In the genomic region with DNA sequence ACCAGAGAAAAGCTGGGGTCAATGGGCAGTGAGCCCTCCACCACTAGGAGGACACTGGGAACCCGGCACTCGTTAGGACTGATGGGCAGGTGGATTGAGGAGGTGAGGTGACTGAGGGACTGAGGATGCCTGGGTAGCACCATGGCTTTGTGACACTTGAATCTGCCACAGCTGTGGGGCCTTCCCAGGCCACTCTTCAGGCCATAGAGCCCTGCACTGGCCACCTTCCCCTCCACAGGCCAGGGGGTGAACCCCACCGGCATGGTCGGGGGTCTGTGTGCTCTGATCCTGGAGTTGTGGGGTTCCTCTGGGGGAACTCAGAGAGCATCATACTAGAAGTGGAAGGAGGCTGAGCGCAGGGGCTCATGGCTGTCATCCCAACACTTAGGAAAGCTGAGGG, we compare ENCODE assay signal across 32 cellular contexts.
"Had no signal": no experiment of that assay in that cellular context is flagged by ENCODE, and none has a peak within 500 bp of the region (broad histone marks: within the 10 kb centered on the region; RNA-seq: fewer than 3 reads in every experiment).

No MANE protein-coding gene starts in this region.

- H3K27ac Mint-ChIP-seq: activated CD4-positive, alpha-beta memory T cell treated with anti-CD3 and anti-CD28 coated beads for 36 hours; activated CD4-positive, alpha-beta T cell treated with anti-CD3 and anti-CD28 coated beads for 36 hours; activated CD4-positive, alpha-beta T cell treated with anti-CD3 and anti-CD28 coated beads, Interleukin-2, amount 10 ng/mL, durations not matched to agents 24 days and 14 days; activated CD8-positive, alpha-beta memory T cell treated with anti-CD3 and anti-CD28 coated beads, Interleukin-2, amount 10 ng/mL, durations not matched to agents 7 days and 5 days; activated CD8-positive, alpha-beta T cell treated with anti-CD3 and anti-CD28 coated beads, Interleukin-2, amount 10 ng/mL, durations not matched to agents 7 days and 5 days; activated naive CD4-positive, alpha-beta T cell treated with anti-CD3 and anti-CD28 coated beads for 36 hours; activated naive CD4-positive, alpha-beta T cell treated with anti-CD3 and anti-CD28 coated beads, Interleukin-2, amount 50 U/mL, for 24 hours; activated naive CD8-positive, alpha-beta T cell treated with anti-CD3 and anti-CD28 coated beads for 36 hours; activated naive CD8-positive, alpha-beta T cell treated with anti-CD3 and anti-CD28 coated beads, Interleukin-2, amount 50 U/mL, for 24 hours; activated T-helper 1 cell treated with anti-CD3 and anti-CD28 coated beads, Interleukin-12 subunit alpha, Interleukin-12 subunit beta, Interleukin-2, Interleukin-4 antibody, amounts not matched to agents 30 ng/mL and 10 ng/mL and 1 ng/mL, durations not matched to agents 14 hours and 24 hours and 36 hours; activated T-helper 2 cell treated with anti-CD3 and anti-CD28 coated beads, Interferon-gamma antibody, Interleukin-2, Interleukin-4, amounts not matched to agents 10 μg/mL and 5 μg/mL and 100 μg/mL, durations not matched to agents 14 hours and 24 hours and 36 hours; T-helper 17 cell; T-helper 2 cell treated with Interferon-gamma antibody and Interleukin-4, amounts not matched to agents 5 μg/mL and 100 μg/mL, for 36 hours had no signal

- H3K27me3 Mint-ChIP-seq: activated CD4-positive, alpha-beta T cell treated with anti-CD3 and anti-CD28 coated beads, Interleukin-2, amount 10 ng/mL, durations not matched to agents 24 days and 14 days; activated CD8-positive, alpha-beta memory T cell treated with anti-CD3 and anti-CD28 coated beads, Interleukin-2, amount 10 ng/mL, durations not matched to agents 7 days and 5 days had no signal

- H3K4me3 ChIP-seq: adrenal gland, body of pancreas, cardiac muscle cell, gastrocnemius medialis had no signal

- DNase-seq: activated CD4-positive, alpha-beta memory T cell treated with anti-CD3 and anti-CD28 coated beads for 36 hours; activated CD4-positive, alpha-beta T cell treated with anti-CD3 and anti-CD28 coated beads for 36 hours; activated CD4-positive, CD25-positive, alpha-beta regulatory T cell; activated CD4-positive, CD25-positive, alpha-beta regulatory T cell treated with anti-CD3 and anti-CD28 coated beads, Interleukin-2, amount 50 U/mL, for 72 hours; activated CD8-positive, alpha-beta memory T cell treated with anti-CD3 and anti-CD28 coated beads, Interleukin-2, amount 10 ng/mL, durations not matched to agents 7 days and 5 days; activated CD8-positive, alpha-beta memory T cell treated with anti-CD3 and anti-CD28 coated beads, Interleukin-2, amount 50 U/mL, for 4 hours; activated CD8-positive, alpha-beta T cell treated with anti-CD3 and anti-CD28 coated beads, Interleukin-2, amount 10 ng/mL, durations not matched to agents 7 days and 5 days; activated effector memory CD4-positive, alpha-beta T cell treated with anti-CD3 and anti-CD28 coated beads, Interleukin-2, amount 50 U/mL, for 16 hours; activated naive CD4-positive, alpha-beta T cell treated with anti-CD3 and anti-CD28 coated beads for 36 hours; activated naive CD8-positive, alpha-beta T cell treated with anti-CD3 and anti-CD28 coated beads for 36 hours; activated naive CD8-positive, alpha-beta T cell treated with anti-CD3 and anti-CD28 coated beads, Interleukin-2, amount 50 U/mL, for 24 hours; activated T-cell treated with anti-CD3 and anti-CD28 coated beads, Interleukin-2, amount 50 U/mL, for 1 hour; activated T-cell treated with anti-CD3 and anti-CD28 coated beads, Interleukin-2, amount 50 U/mL, for 48 hours; adrenal gland; amygdala; aorta; body of pancreas; cortex of kidney; dermis blood vessel endothelial cell; effector CD8-positive, alpha-beta T cell; foreskin keratinocyte; gastrocnemius medialis; T-helper 1 cell; T-helper 17 cell; T1000 had no signal

- H3K4me1 ChIP-seq: adrenal gland, body of pancreas, foreskin keratinocyte, gastrocnemius medialis had no signal

- H3K4me1 Mint-ChIP-seq: activated CD4-positive, alpha-beta T cell treated with anti-CD3 and anti-CD28 coated beads for 36 hours; activated CD4-positive, alpha-beta T cell treated with anti-CD3 and anti-CD28 coated beads, Interleukin-2, amount 10 ng/mL, durations not matched to agents 24 days and 14 days; activated CD8-positive, alpha-beta memory T cell treated with anti-CD3 and anti-CD28 coated beads, Interleukin-2, amount 10 ng/mL, durations not matched to agents 7 days and 5 days; activated naive CD4-positive, alpha-beta T cell treated with anti-CD3 and anti-CD28 coated beads, Interleukin-2, amount 50 U/mL, for 24 hours; activated naive CD8-positive, alpha-beta T cell treated with anti-CD3 and anti-CD28 coated beads for 36 hours; activated naive CD8-positive, alpha-beta T cell treated with anti-CD3 and anti-CD28 coated beads, Interleukin-2, amount 50 U/mL, for 24 hours had no signal

- ATAC-seq: activated CD4-positive, alpha-beta T cell treated with anti-CD3 and anti-CD28 coated beads for 36 hours; activated CD8-positive, alpha-beta memory T cell treated with anti-CD3 and anti-CD28 coated beads, Interleukin-2, amount 10 ng/mL, durations not matched to agents 7 days and 5 days; activated CD8-positive, alpha-beta T cell treated with anti-CD3 and anti-CD28 coated beads, Interleukin-2, amount 10 ng/mL, durations not matched to agents 7 days and 5 days; activated naive CD8-positive, alpha-beta T cell treated with anti-CD3 and anti-CD28 coated beads, Interleukin-2, amount 50 U/mL, for 24 hours; body of pancreas; esophagus mucosa; foreskin keratinocyte; gastrocnemius medialis; T-helper 17 cell had no signal

- H3K36me3 ChIP-seq: adrenal gland, cardiac muscle cell, gastrocnemius medialis had no signal

- H3K36me3 Mint-ChIP-seq: activated CD4-positive, alpha-beta memory T cell treated with anti-CD3 and anti-CD28 coated beads for 36 hours; activated CD8-positive, alpha-beta memory T cell treated with anti-CD3 and anti-CD28 coated beads, Interleukin-2, amount 10 ng/mL, durations not matched to agents 7 days and 5 days; activated naive CD4-positive, alpha-beta T cell treated with anti-CD3 and anti-CD28 coated beads, Interleukin-2, amount 50 U/mL, for 24 hours; activated naive CD8-positive, alpha-beta T cell treated with anti-CD3 and anti-CD28 coated beads for 36 hours had no signal

- H3K27ac ChIP-seq: adrenal gland, body of pancreas, cardiac muscle cell, foreskin keratinocyte, gastrocnemius medialis had no signal

- H3K9me3 ChIP-seq: adrenal gland, body of pancreas, gastrocnemius medialis had no signal

- H3K27me3 ChIP-seq: body of pancreas, foreskin keratinocyte had no signal

- H3K9me3 Mint-ChIP-seq: activated CD4-positive, alpha-beta memory T cell treated with anti-CD3 and anti-CD28 coated beads for 36 hours; activated CD4-positive, alpha-beta T cell treated with anti-CD3 and anti-CD28 coated beads, Interleukin-2, amount 10 ng/mL, durations not matched to agents 24 days and 14 days; activated naive CD4-positive, alpha-beta T cell treated with anti-CD3 and anti-CD28 coated beads for 36 hours; activated naive CD4-positive, alpha-beta T cell treated with anti-CD3 and anti-CD28 coated beads, Interleukin-2, amount 50 U/mL, for 24 hours; activated naive CD8-positive, alpha-beta T cell treated with anti-CD3 and anti-CD28 coated beads for 36 hours; activated naive CD8-positive, alpha-beta T cell treated with anti-CD3 and anti-CD28 coated beads, Interleukin-2, amount 50 U/mL, for 24 hours; activated T-helper 1 cell treated with anti-CD3 and anti-CD28 coated beads, Interleukin-12 subunit alpha, Interleukin-12 subunit beta, Interleukin-2, Interleukin-4 antibody, amounts not matched to agents 30 ng/mL and 10 ng/mL and 1 ng/mL, durations not matched to agents 14 hours and 24 hours and 36 hours; activated T-helper 2 cell treated with anti-CD3 and anti-CD28 coated beads, Interferon-gamma antibody, Interleukin-2, Interleukin-4, amounts not matched to agents 10 μg/mL and 5 μg/mL and 100 μg/mL, durations not matched to agents 14 hours and 24 hours and 36 hours; T-helper 2 cell treated with Interferon-gamma antibody and Interleukin-4, amounts not matched to agents 5 μg/mL and 100 μg/mL, for 36 hours had no signal

- H3K4me3 Mint-ChIP-seq: activated CD4-positive, alpha-beta memory T cell treated with anti-CD3 and anti-CD28 coated beads for 36 hours; activated CD4-positive, alpha-beta T cell treated with anti-CD3 and anti-CD28 coated beads for 36 hours; activated CD4-positive, alpha-beta T cell treated with anti-CD3 and anti-CD28 coated beads, Interleukin-2, amount 10 ng/mL, durations not matched to agents 24 days and 14 days; activated CD8-positive, alpha-beta memory T cell treated with anti-CD3 and anti-CD28 coated beads, Interleukin-2, amount 10 ng/mL, durations not matched to agents 7 days and 5 days; activated CD8-positive, alpha-beta T cell treated with anti-CD3 and anti-CD28 coated beads, Interleukin-2, amount 10 ng/mL, durations not matched to agents 7 days and 5 days; activated naive CD4-positive, alpha-beta T cell treated with anti-CD3 and anti-CD28 coated beads for 36 hours; activated naive CD4-positive, alpha-beta T cell treated with anti-CD3 and anti-CD28 coated beads, Interleukin-2, amount 50 U/mL, for 24 hours; activated naive CD8-positive, alpha-beta T cell treated with anti-CD3 and anti-CD28 coated beads for 36 hours; activated naive CD8-positive, alpha-beta T cell treated with anti-CD3 and anti-CD28 coated beads, Interleukin-2, amount 50 U/mL, for 24 hours; activated T-helper 1 cell treated with anti-CD3 and anti-CD28 coated beads, Interleukin-12 subunit alpha, Interleukin-12 subunit beta, Interleukin-2, Interleukin-4 antibody, amounts not matched to agents 30 ng/mL and 10 ng/mL and 1 ng/mL, durations not matched to agents 14 hours and 24 hours and 36 hours; T-helper 17 cell; T-helper 2 cell treated with Interferon-gamma antibody and Interleukin-4, amounts not matched to agents 5 μg/mL and 100 μg/mL, for 36 hours had no signal
